Comparison of ENCODE assay signal across 27 cellular contexts in the genomic region with DNA sequence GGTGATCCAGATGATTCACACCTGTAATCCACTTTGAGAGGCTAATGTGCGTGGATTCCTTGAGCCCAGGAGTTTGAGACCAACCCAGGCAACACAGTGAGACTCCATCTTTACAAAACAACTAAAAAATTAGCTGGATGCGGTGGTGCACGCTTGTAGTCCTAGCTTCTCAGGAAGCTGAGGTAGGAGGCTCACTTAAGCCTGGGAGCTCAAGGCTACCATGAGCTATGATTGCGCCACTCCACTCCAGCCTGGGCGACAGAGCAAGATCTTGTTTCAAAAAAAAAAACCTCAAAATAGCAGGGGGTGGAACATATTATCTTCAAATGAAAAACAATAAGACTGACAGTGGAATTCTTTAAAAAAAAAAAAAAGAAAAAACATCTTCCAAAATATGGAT. TPM values are rescaled to one million over a fixed set of nuclear protein-coding genes. Genes with fewer than 3 reads are reported as not detected.
"Had no signal": no experiment of that assay in that cellular context is flagged by ENCODE, and none has a peak within 500 bp of the region (broad histone marks: within the 10 kb centered on the region; RNA-seq: fewer than 3 reads in every experiment).

No MANE protein-coding gene starts in this region.

- FAIRE-seq: astrocyte, K562, TTC549 had no signal

- H3K27ac Mint-ChIP-seq: activated B cell treated with CpG ODN at 0.5 μM for 24 hours; activated CD4-positive, alpha-beta T cell treated with anti-CD3 and anti-CD28 coated beads, Interleukin-2, amount 10 ng/mL, durations not matched to agents 24 days and 14 days; activated CD8-positive, alpha-beta memory T cell treated with anti-CD3 and anti-CD28 coated beads, Interleukin-2, amount 10 ng/mL, durations not matched to agents 7 days and 5 days; activated naive CD8-positive, alpha-beta T cell treated with anti-CD3 and anti-CD28 coated beads, Interleukin-2, amount 50 U/mL, for 24 hours; activated T-cell treated with anti-CD3 and anti-CD28 coated beads, Interleukin-2, amount 50 U/mL, for 24 hours; brain; T-helper 17 cell had no signal

- H3K4me3 Mint-ChIP-seq: activated B cell treated with CpG ODN at 0.5 μM for 24 hours; activated CD4-positive, alpha-beta T cell treated with anti-CD3 and anti-CD28 coated beads, Interleukin-2, amount 10 ng/mL, durations not matched to agents 24 days and 14 days; activated CD8-positive, alpha-beta memory T cell treated with anti-CD3 and anti-CD28 coated beads, Interleukin-2, amount 10 ng/mL, durations not matched to agents 7 days and 5 days; activated naive CD8-positive, alpha-beta T cell treated with anti-CD3 and anti-CD28 coated beads, Interleukin-2, amount 50 U/mL, for 24 hours; activated T-cell treated with anti-CD3 and anti-CD28 coated beads, Interleukin-2, amount 50 U/mL, for 24 hours; brain had no signal

- H3K4me1 Mint-ChIP-seq: activated CD8-positive, alpha-beta memory T cell treated with anti-CD3 and anti-CD28 coated beads, Interleukin-2, amount 10 ng/mL, durations not matched to agents 7 days and 5 days; brain had no signal

- H3K27me3 Mint-ChIP-seq: activated B cell treated with CpG ODN at 0.5 μM for 24 hours; activated CD4-positive, alpha-beta T cell treated with anti-CD3 and anti-CD28 coated beads, Interleukin-2, amount 10 ng/mL, durations not matched to agents 24 days and 14 days; activated CD8-positive, alpha-beta memory T cell treated with anti-CD3 and anti-CD28 coated beads, Interleukin-2, amount 10 ng/mL, durations not matched to agents 7 days and 5 days; activated naive CD8-positive, alpha-beta T cell treated with anti-CD3 and anti-CD28 coated beads, Interleukin-2, amount 50 U/mL, for 24 hours; activated T-cell treated with anti-CD3 and anti-CD28 coated beads, Interleukin-2, amount 50 U/mL, for 24 hours; T-helper 17 cell had no signal

- H3K27ac ChIP-seq: PC-9 had no signal

- ATAC-seq: activated CD8-positive, alpha-beta memory T cell treated with anti-CD3 and anti-CD28 coated beads, Interleukin-2, amount 10 ng/mL, durations not matched to agents 7 days and 5 days; activated naive CD4-positive, alpha-beta T cell treated with anti-CD3 and anti-CD28 coated beads, Interleukin-2, amount 50 U/mL, for 72 hours; activated naive CD8-positive, alpha-beta T cell treated with anti-CD3 and anti-CD28 coated beads, Interleukin-2, amount 50 U/mL, for 24 hours; K562; T-helper 17 cell had no signal

- DNase-seq: activated B cell treated with CpG ODN at 0.5 μM for 24 hours; activated CD4-positive, alpha-beta T cell treated with anti-CD3 and anti-CD28 coated beads for 1 hour; activated CD4-positive, alpha-beta T cell treated with anti-CD3 and anti-CD28 coated beads, Interleukin-2, amount 10 ng/mL, durations not matched to agents 24 days and 14 days; activated CD4-positive, alpha-beta T cell treated with anti-CD3 and anti-CD28 coated beads, Interleukin-2, amount 50 U/mL, for 48 hours; activated CD8-positive, alpha-beta memory T cell treated with anti-CD3 and anti-CD28 coated beads, Interleukin-2, amount 10 ng/mL, durations not matched to agents 7 days and 5 days; activated effector memory CD4-positive, alpha-beta T cell treated with anti-CD3 and anti-CD28 coated beads, Interleukin-2, amount 50 U/mL, for 16 hours; activated naive CD4-positive, alpha-beta T cell treated with Interleukin-2 at 50 U/mL for 16 hours; activated naive CD8-positive, alpha-beta T cell treated with anti-CD3 and anti-CD28 coated beads, Interleukin-2, amount 50 U/mL, for 24 hours; activated T-cell treated with anti-CD3 and anti-CD28 coated beads, Interleukin-2, amount 50 U/mL, for 24 hours; amygdala; Karpas-422; MM.1S; NCI-H1092; NCI-H1417; NCI-H2029; NCI-H2107; NCI-H2171 treated with DMSO at 0.1 percent for 48 hours; NCI-H526 treated with DMSO at 0.1 percent for 48 hours; PC-9; SIG-M5; T-helper 17 cell; T-helper 9 cell had no signal

- H3K4me2 ChIP-seq: PC-9 had no signal

- H3K4me3 ChIP-seq: K562, PC-9 had no signal

- H2AFZ ChIP-seq: PC-9 had no signal

RNA-seq across cellular contexts. Expression of gene PCDHGC5, which starts 59.0 kb away (rescaled TPM):
- total RNA-seq: activated CD4-positive, alpha-beta T cell treated with anti-CD3 and anti-CD28 coated beads, Interleukin-2, amount 10 ng/mL, durations not matched to agents 24 days and 14 days; activated CD8-positive, alpha-beta memory T cell treated with anti-CD3 and anti-CD28 coated beads, Interleukin-2, amount 10 ng/mL, durations not matched to agents 7 days and 5 days; activated naive CD4-positive, alpha-beta T cell treated with anti-CD3 and anti-CD28 coated beads, Interleukin-2, amount 50 U/mL, for 72 hours; K562; PC-9; T-helper 17 cell had no signal
- polyA plus RNA-seq: K562 had no signal
